Comparison of ENCODE assay signal across 8 cellular contexts in the genomic region with DNA sequence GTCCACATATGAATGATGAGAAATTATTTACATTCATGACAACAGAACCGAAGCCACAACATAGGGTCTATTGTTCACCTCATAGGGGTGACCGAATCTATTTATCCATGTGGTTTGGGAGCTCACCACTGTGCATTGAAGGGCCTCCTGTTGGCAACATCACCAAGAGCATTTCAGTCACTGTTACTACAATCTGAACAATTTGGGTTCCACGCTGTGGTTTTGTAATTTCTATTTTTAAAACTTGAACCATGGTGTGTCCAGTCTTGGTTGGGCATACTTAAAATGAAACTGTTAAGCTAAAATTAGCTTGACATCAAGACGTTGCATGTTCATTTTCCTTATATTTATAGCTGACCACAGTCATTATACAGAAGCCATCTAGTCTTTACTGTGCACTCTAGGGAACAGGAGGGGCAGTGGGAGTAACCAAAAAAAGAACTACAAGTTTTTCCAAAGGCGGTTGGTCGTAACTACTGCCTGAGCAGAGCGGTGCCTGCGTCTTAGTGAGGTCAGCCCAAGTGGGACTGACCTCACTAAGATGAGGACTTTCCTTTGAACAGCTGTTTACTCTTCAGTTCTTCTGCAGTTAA.
DNase-seq lines count a peak whose midpoint lies in the region; ATAC-seq and TF ChIP-seq lines count a peak whose summit lies in the region.

No MANE protein-coding gene starts in this region.

- H3K27me3 Mint-ChIP-seq in neural crest cell (ENCODE audit: low read depth), result no peaks in the 10 kb centered on the region

- H3K9me3 Mint-ChIP-seq in neural crest cell, result peaks cover 5% of the 10 kb centered on the region

- no peak overlapping the region for H3K4me3 Mint-ChIP-seq in neural crest cell

- peak; percentile 15 for DNase-seq in DMS53 treated with DMSO at 0.1 percent for 48 hours (lab: John Stamatoyannopoulos, UW; ENCODE audit: unreplicated experiment)
- DNase-seq in brain pericyte (ENCODE audit: low read depth, low spot score), result peak; percentile 41
- DNase-seq in neural crest cell (ENCODE audit: low read depth, low spot score), result no peak
- DNase-seq in activated CD4-positive, alpha-beta T cell treated with anti-CD3 and anti-CD28 coated beads for 48 hours, result no peak
- no peak for DNase-seq in NCI-H187 treated with DMSO at 0.1 percent for 48 hours (lab: John Stamatoyannopoulos, UW)
- no peak for DNase-seq in iPS-NIHi7 (ENCODE audit: extremely low spot score)

- peak overlapping the region; percentile 29 for H3K27ac Mint-ChIP-seq in neural crest cell (ENCODE audit: unreplicated experiment)

- H3K4me1 Mint-ChIP-seq in neural crest cell, result peaks cover 20% of the 10 kb centered on the region

- no peaks in the 10 kb centered on the region for H3K36me3 Mint-ChIP-seq in neural crest cell (ENCODE audit: low read depth)

- peak; percentile 55 for ATAC-seq in GM21515 (IDR thresholded peaks at IDR 0.05; ENCODE audit: unreplicated experiment)
- peak; percentile 80 for ATAC-seq in HG03565 (IDR thresholded peaks at IDR 0.05; ENCODE audit: unreplicated experiment)

- TF ChIP-seq CTCF in neural crest cell (conservative IDR thresholded peaks at IDR 0.05), result no peak

Comparison
In these comparisons a context has a peak if more than half of its experiments do, and no peak if none do; other contexts are left out.
1. DNase-seq: peak in DMS53 treated with DMSO at 0.1 percent for 48 hours (single experiment) and brain pericyte (single experiment); none in neural crest cell (single experiment), activated CD4-positive, alpha-beta T cell treated with anti-CD3 and anti-CD28 coated beads for 48 hours (single experiment), NCI-H187 treated with DMSO at 0.1 percent for 48 hours (single experiment) and iPS-NIHi7 (single experiment).